Comparison of ENCODE assay signal across 6 cellular contexts in the genomic region with DNA sequence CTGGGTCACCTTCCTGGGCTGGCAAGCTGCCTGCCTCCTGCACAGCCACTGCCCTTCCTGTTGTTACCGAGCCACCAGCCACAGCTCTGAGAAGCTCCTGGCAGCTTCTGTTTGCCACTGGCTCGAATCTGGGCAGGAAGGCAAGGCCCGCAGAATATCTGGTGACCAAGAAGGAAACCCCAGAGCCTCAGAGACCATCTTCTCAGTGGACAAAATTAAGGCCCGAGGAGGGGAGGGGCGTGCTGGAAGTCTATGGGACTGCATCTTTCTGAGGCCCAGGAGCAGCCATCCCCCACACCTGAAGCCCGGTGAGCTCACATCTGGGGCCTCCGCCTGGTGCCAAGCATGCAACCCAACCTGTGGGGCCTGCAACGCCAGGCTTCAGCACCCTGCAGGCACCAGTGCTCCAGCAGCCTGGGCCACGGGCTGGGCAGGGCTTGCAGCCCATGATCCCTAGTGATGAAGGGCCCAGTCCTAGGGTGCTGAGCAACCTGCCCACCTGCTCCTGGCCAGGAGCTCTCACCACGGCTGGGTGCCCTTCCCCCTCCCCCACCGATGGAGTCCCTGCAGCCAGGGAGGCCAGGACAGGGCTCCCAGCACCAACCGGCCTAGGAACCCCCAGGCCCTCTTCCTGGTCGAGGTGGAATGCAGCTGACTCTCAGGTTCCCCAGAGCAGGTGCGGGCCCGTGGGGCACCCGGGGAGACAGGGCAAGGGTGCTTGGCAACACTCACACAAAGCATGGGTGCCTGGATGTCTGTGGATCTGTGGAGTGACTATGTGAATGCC. TPM values are rescaled to one million over a fixed set of nuclear protein-coding genes. Genes with fewer than 3 reads are reported as not detected.
DNase-seq lines count a peak whose midpoint lies in the region; TF ChIP-seq lines count a peak whose summit lies in the region.

No MANE protein-coding gene starts in this region.

- TF ChIP-seq CTCF in epithelial cell of esophagus (IDR thresholded peaks at IDR 0.05; ENCODE audit: insufficient read depth, low read depth, low read length, missing control alignments) (no peak), spleen (IDR thresholded peaks at IDR 0.05 in 8 of 11, conservative IDR thresholded peaks at IDR 0.05 in 3 of 11) (no peak)

- peak overlapping the region; percentile 81 to 96 (median 91) for H3K27ac ChIP-seq in spleen

- intact Hi-C loops in spleen (cut with DNase I; ENCODE audit: low total_unique reads), result no loop called here

- H3K4me3 ChIP-seq in NT2/D1 (ENCODE audit: insufficient read length, low read depth), result peak overlapping the region; percentile 64
- H3K4me3 ChIP-seq in epithelial cell of esophagus (ENCODE audit: low read length), result peak overlapping the region; percentile 78
- H3K4me3 ChIP-seq in spleen, result peak overlapping the region; percentile 76 to 99 (median 90)

- peaks cover 34% of the 10 kb centered on the region for H3K36me3 ChIP-seq in NT2/D1 (ENCODE audit: insufficient read depth, insufficient read length, low read length)
- H3K36me3 ChIP-seq in spleen, result peaks cover 0 to 59% (median 23%) of the 10 kb centered on the region in 6 donors

- H3K4me1 ChIP-seq in NT2/D1 (ENCODE audit: insufficient read depth, insufficient read length) (peaks cover 13% of the 10 kb centered on the region), spleen (peaks cover 15 to 89% (median 70%) of the 10 kb centered on the region in 6 donors)

- WGBS in spleen, 5 donors, result 16 to 68% (median 47%) methylated on average over 11 to 16 of the region's 16 CpGs

- TF ChIP-seq POLR2A in spleen (IDR thresholded peaks at IDR 0.05), result no peak

- no peak for DNase-seq in NT2/D1 (ENCODE audit: low read depth, low spot score)
- DNase-seq in epithelial cell of esophagus (ENCODE audit: low read depth), result peak; percentile 73
- DNase-seq in spleen, result no peak
- no peak for DNase-seq in glomerular visceral epithelial cell (ENCODE audit: extremely low spot score)
- no peak for DNase-seq in SHP77 (lab: John Stamatoyannopoulos, UW)
- no peak for DNase-seq in NCI-H524 (lab: John Stamatoyannopoulos, UW)

- no peaks in the 10 kb centered on the region for H3K9me3 ChIP-seq in NT2/D1 (ENCODE audit: insufficient read depth, low read length)
- H3K9me3 ChIP-seq in spleen, result no peaks in the 10 kb centered on the region

- H3K27me3 ChIP-seq in NT2/D1 (ENCODE audit: insufficient read depth, insufficient read length) (no peaks in the 10 kb centered on the region), spleen (replicated peaks in 1 of 7) (no peaks in the 10 kb centered on the region)

- peak overlapping the region; percentile 85 for H3K9ac ChIP-seq in NT2/D1 (ENCODE audit: insufficient read length, low read depth)

RNA-seq across cellular contexts. Expression of a gene that starts 0.9 kb away (rescaled TPM):
- total RNA-seq in spleen, result 10 to 100 TPM; 16.9 to 42.1 (median 29.1) TPM
- 10 to 100 TPM in 2 of 3 donors, 1 to 10 TPM in 1; 7.5 to 24.9 (median 10.4) TPM for polyA plus RNA-seq in spleen

RNA-seq across cellular contexts. Expression of a gene that starts 1.0 kb away (rescaled TPM):
- 100 to 1,000 TPM in 4 of 7 donors, 10 to 100 TPM in 3; 89.2 to 114 (median 100) TPM for total RNA-seq in spleen
- 100 to 1,000 TPM; 106 to 203 (median 202) TPM for polyA plus RNA-seq in spleen

RNA-seq across cellular contexts. Expression of a gene that starts 5.6 kb away (rescaled TPM):
- total RNA-seq in spleen, result 1 to 10 TPM in 6 of 7 donors, under 1 TPM in 1; 0.77 to 5.9 (median 3.0) TPM
- 1 to 10 TPM in 1 of 3 donors, under 1 TPM in 2; 0.23 to 1.6 (median 0.37) TPM for polyA plus RNA-seq in spleen

RNA-seq across cellular contexts. Expression of a gene that starts 17.1 kb away (rescaled TPM):
- total RNA-seq in spleen, result 10 to 100 TPM; 11.4 to 22.9 (median 13.9) TPM
- 10 to 100 TPM in 2 of 3 donors, 1 to 10 TPM in 1; 9.8 to 17.8 (median 10.5) TPM for polyA plus RNA-seq in spleen

RNA-seq across cellular contexts. Expression of a gene that starts 17.8 kb away (rescaled TPM):
- 10 to 100 TPM; 33.0 to 62.3 (median 41.7) TPM for total RNA-seq in spleen
- 10 to 100 TPM; 12.6 to 89.7 (median 32.6) TPM for polyA plus RNA-seq in spleen
